In the genomic region with DNA sequence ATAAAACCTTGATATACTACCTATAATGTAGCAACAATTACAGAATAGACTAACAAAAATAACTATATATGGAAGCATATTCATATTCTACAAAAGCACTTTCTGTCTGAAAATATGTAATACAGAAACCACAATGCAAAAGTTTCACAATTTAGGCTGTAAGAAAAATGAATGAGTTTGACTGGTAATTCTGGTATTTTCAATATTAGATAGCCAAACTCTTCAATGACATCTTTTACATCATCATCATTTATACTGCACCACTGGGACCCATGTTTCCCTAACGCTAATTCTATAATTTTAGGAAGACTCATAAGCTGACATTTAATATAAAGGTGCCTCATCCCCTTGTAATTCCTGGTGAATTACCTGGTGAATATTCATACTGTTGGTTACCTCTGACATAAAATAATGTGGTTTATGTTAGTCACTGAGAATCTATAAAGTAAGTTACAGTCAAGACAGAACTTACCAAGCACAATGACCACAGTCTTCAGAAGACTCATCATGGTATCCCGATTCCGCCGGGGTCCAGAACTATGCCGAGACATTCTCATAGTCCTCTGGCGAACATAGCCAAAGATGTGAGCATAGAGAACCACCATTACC, we compare ENCODE assay signal across 34 cellular contexts.
"Had no signal": no experiment of that assay in that cellular context is flagged by ENCODE, and none has a peak within 500 bp of the region (broad histone marks: within the 10 kb centered on the region; RNA-seq: fewer than 3 reads in every experiment).

No MANE protein-coding gene starts in this region.

- H3K36me3 ChIP-seq: cardiac muscle cell had no signal

- ATAC-seq: activated CD8-positive, alpha-beta T cell treated with anti-CD3 and anti-CD28 coated beads for 36 hours; activated T-helper 17 cell treated with anti-CD3 and anti-CD28 coated beads, Interleukin-2, amount 50 U/mL, for 72 hours had no signal

- H3K27ac ChIP-seq: brain microvascular endothelial cell, cardiac muscle cell, Peyer's patch, SJSA1 had no signal

- H3K4me1 ChIP-seq: Peyer's patch had no signal

- H3K4me3 ChIP-seq: cardiac muscle cell, MG63, Peyer's patch, SJSA1 had no signal

- H3K9ac ChIP-seq: SK-N-SH had no signal

- H3K4me2 ChIP-seq: SK-N-SH had no signal

- H3K9me3 ChIP-seq: MG63, Peyer's patch, SJSA1, SK-N-SH had no signal

- H3K27ac Mint-ChIP-seq: activated CD4-positive, alpha-beta T cell treated with anti-CD3 and anti-CD28 coated beads, Interleukin-2, amount 10 ng/mL, durations not matched to agents 24 days and 14 days; activated CD8-positive, alpha-beta T cell treated with anti-CD3 and anti-CD28 coated beads for 36 hours; activated naive CD8-positive, alpha-beta T cell treated with anti-CD3 and anti-CD28 coated beads for 36 hours; activated T-cell treated with anti-CD3 and anti-CD28 coated beads, Interleukin-2, amount 50 U/mL, for 72 hours; activated T-helper 17 cell treated with anti-CD3 and anti-CD28 coated beads, Interleukin-2, amount 50 U/mL, for 72 hours; T-helper 1 cell treated with Interleukin-12 subunit alpha and Interleukin-12 subunit beta and Interleukin-4 antibody, amounts not matched to agents 30 μg/mL and 1 μg/mL, for 36 hours; T-helper 2 cell treated with Interferon-gamma antibody and Interleukin-4, amounts not matched to agents 5 μg/mL and 100 μg/mL, for 36 hours had no signal

- FAIRE-seq: TTC549 had no signal

- H3K9me3 Mint-ChIP-seq: activated CD4-positive, alpha-beta T cell treated with anti-CD3 and anti-CD28 coated beads, Interleukin-2, amount 10 ng/mL, durations not matched to agents 24 days and 14 days; activated CD8-positive, alpha-beta T cell treated with anti-CD3 and anti-CD28 coated beads for 36 hours; activated naive CD8-positive, alpha-beta T cell treated with anti-CD3 and anti-CD28 coated beads for 36 hours; activated T-helper 17 cell treated with anti-CD3 and anti-CD28 coated beads, Interleukin-2, amount 50 U/mL, for 72 hours; T-helper 2 cell treated with Interferon-gamma antibody and Interleukin-4, amounts not matched to agents 5 μg/mL and 100 μg/mL, for 36 hours had no signal

- H3K27me3 ChIP-seq: brain microvascular endothelial cell, cardiac muscle cell, MG63, Peyer's patch, SJSA1 had no signal

- H3K27me3 Mint-ChIP-seq: activated CD4-positive, alpha-beta T cell treated with anti-CD3 and anti-CD28 coated beads, Interleukin-2, amount 10 ng/mL, durations not matched to agents 24 days and 14 days; activated T-helper 17 cell treated with anti-CD3 and anti-CD28 coated beads, Interleukin-2, amount 50 U/mL, for 72 hours; central memory CD8-positive, alpha-beta T cell had no signal

- DNase-seq: activated CD4-positive, alpha-beta T cell treated with anti-CD3 and anti-CD28 coated beads, Interleukin-2, amount 10 ng/mL, durations not matched to agents 24 days and 14 days; activated CD4-positive, alpha-beta T cell treated with anti-CD3 and anti-CD28 coated beads, Interleukin-2, amount 50 U/mL, for 4 hours; activated CD8-positive, alpha-beta T cell treated with anti-CD3 and anti-CD28 coated beads for 36 hours; activated effector memory CD4-positive, alpha-beta T cell treated with anti-CD3 and anti-CD28 coated beads, Interleukin-2, amount 50 U/mL, for 16 hours; activated naive CD4-positive, alpha-beta T cell; activated naive CD4-positive, alpha-beta T cell treated with anti-CD3 and anti-CD28 coated beads, Interleukin-2, amount 50 U/mL, for 16 hours; activated naive CD8-positive, alpha-beta T cell treated with anti-CD3 and anti-CD28 coated beads for 36 hours; activated T-cell treated with anti-CD3 and anti-CD28 coated beads, Interleukin-2, amount 50 U/mL, for 1 hour; activated T-cell treated with anti-CD3 and anti-CD28 coated beads, Interleukin-2, amount 50 U/mL, for 72 hours; anterior cingulate cortex; brain microvascular endothelial cell; Kasumi-1; KG1; MG63; NCI-H1048; NCI-H1105 treated with DMSO at 0.1 percent for 48 hours; NCI-H1436; NCI-H1694; NCI-H1930; NCI-H2081 treated with DMSO at 0.1 percent for 48 hours; NCI-H226; NCI-H446 treated with DMSO at 0.1 percent for 48 hours; NCI-H524; Peyer's patch; RPMI8226; SHP77 treated with DMSO at 0.1 percent for 48 hours; SK-N-SH had no signal

- H3K4me3 Mint-ChIP-seq: activated CD4-positive, alpha-beta T cell treated with anti-CD3 and anti-CD28 coated beads, Interleukin-2, amount 10 ng/mL, durations not matched to agents 24 days and 14 days; activated CD8-positive, alpha-beta T cell treated with anti-CD3 and anti-CD28 coated beads for 36 hours; activated naive CD8-positive, alpha-beta T cell treated with anti-CD3 and anti-CD28 coated beads for 36 hours; activated T-cell treated with anti-CD3 and anti-CD28 coated beads, Interleukin-2, amount 50 U/mL, for 72 hours; activated T-helper 17 cell treated with anti-CD3 and anti-CD28 coated beads, Interleukin-2, amount 50 U/mL, for 72 hours; central memory CD8-positive, alpha-beta T cell; T-helper 1 cell treated with Interleukin-12 subunit alpha and Interleukin-12 subunit beta and Interleukin-4 antibody, amounts not matched to agents 30 μg/mL and 1 μg/mL, for 36 hours; T-helper 2 cell treated with Interferon-gamma antibody and Interleukin-4, amounts not matched to agents 5 μg/mL and 100 μg/mL, for 36 hours had no signal

- H3K36me3 Mint-ChIP-seq: activated naive CD8-positive, alpha-beta T cell treated with anti-CD3 and anti-CD28 coated beads for 36 hours had no signal

- H3K4me1 Mint-ChIP-seq: activated CD4-positive, alpha-beta T cell treated with anti-CD3 and anti-CD28 coated beads, Interleukin-2, amount 10 ng/mL, durations not matched to agents 24 days and 14 days; activated naive CD8-positive, alpha-beta T cell treated with anti-CD3 and anti-CD28 coated beads for 36 hours; activated T-helper 17 cell treated with anti-CD3 and anti-CD28 coated beads, Interleukin-2, amount 50 U/mL, for 72 hours; central memory CD8-positive, alpha-beta T cell had no signal
